In genomic region chr19:709196-709964, GRCh38 we compare ENCODE assay signal across 10 cellular contexts. TPM values are rescaled to one million over a fixed set of nuclear protein-coding genes. Genes with fewer than 3 reads are reported as not detected.
DNase-seq lines count a peak whose midpoint lies in the region; ATAC-seq and TF ChIP-seq lines count a peak whose summit lies in the region.
"Had no signal": no experiment of that assay in that cellular context is flagged by ENCODE, and none has a peak within 500 bp of the region (broad histone marks: within the 10 kb centered on the region; RNA-seq: fewer than 3 reads in every experiment).

No MANE protein-coding gene starts in this region.

- peak overlapping the region; percentile 55 for H3K4me3 ChIP-seq in SJCRH30
- H3K4me3 ChIP-seq: PC-9 had no signal

- DNase-seq in SJCRH30 (no peak), type B pancreatic cell (ENCODE audit: extremely low spot score, unreplicated experiment) (no peak), dermis blood vessel endothelial cell (no peak)
- no peak for DNase-seq in stimulated activated naive CD4-positive, alpha-beta T cell (lab: John Stamatoyannopoulos, UW)
- DNase-seq: PC-9 had no signal

- peak; percentile 12 for ATAC-seq in esophagus mucosa
- no peak for ATAC-seq in GM19023 (IDR thresholded peaks at IDR 0.05; ENCODE audit: unreplicated experiment)
- no peak for ATAC-seq in GM21381 (IDR thresholded peaks at IDR 0.05; ENCODE audit: unreplicated experiment)

- peaks cover 14% of the 10 kb centered on the region; the same call in 1 of the 2 replicates for H3K27me3 ChIP-seq in SJCRH30

- H3K4me3 Mint-ChIP-seq in nephron (peak overlapping the region; percentile 77 to 78 (median 77)), type B pancreatic cell (peak overlapping the region; percentile 73)

- H3K36me3 Mint-ChIP-seq in nephron (ENCODE audit: low read depth) (peaks cover 3% of the 10 kb centered on the region), type B pancreatic cell (no peaks in the 10 kb centered on the region)

- H3K27ac ChIP-seq in SJCRH30, result no peak overlapping the region
- H3K27ac ChIP-seq: PC-9 had no signal

- no peaks in the 10 kb centered on the region for H3K36me3 ChIP-seq in SJCRH30

- H3K27ac Mint-ChIP-seq in nephron (no peak overlapping the region), type B pancreatic cell (no peak overlapping the region)

- H3K9me3 ChIP-seq in SJCRH30 (replicated peaks), result no peaks in the 10 kb centered on the region

- TF ChIP-seq CTCF in nephron (IDR thresholded peaks at IDR 0.05; ENCODE audit: unreplicated experiment in 3 of 3) (no peak), type B pancreatic cell (conservative IDR thresholded peaks at IDR 0.05) (no peak)

- H3K27me3 Mint-ChIP-seq in nephron (ENCODE audit: low read depth) (peaks cover 4% of the 10 kb centered on the region), type B pancreatic cell (no peaks in the 10 kb centered on the region)

- H3K9me3 Mint-ChIP-seq in nephron, result no peaks in the 10 kb centered on the region
- H3K9me3 Mint-ChIP-seq in type B pancreatic cell, result no peaks in the 10 kb centered on the region

- peaks cover 11% of the 10 kb centered on the region for H3K4me1 Mint-ChIP-seq in nephron
- peaks cover 10% of the 10 kb centered on the region for H3K4me1 Mint-ChIP-seq in type B pancreatic cell (ENCODE audit: unreplicated experiment)

- no peaks in the 10 kb centered on the region for H3K4me1 ChIP-seq in SJCRH30

RNA-seq across cellular contexts. Expression of gene PALM, which starts 0.6 kb away (rescaled TPM):
- total RNA-seq in SJCRH30 (2014; rRNA removed; shearing (Covaris generic)), result 4.4 and 4.6 TPM in 2 replicates
- total RNA-seq in esophagus mucosa (2.0 TPM), type B pancreatic cell (ENCODE audit: low replicate concordance) (63.3 and 64.1 TPM in 2 replicates), dermis blood vessel endothelial cell (56.3 and 109 TPM in 2 replicates)
- total RNA-seq: HT-29 had no signal

RNA-seq across cellular contexts. Expression of gene PRSS57, which starts 14.1 kb away (rescaled TPM):
- total RNA-seq in SJCRH30 (2014; rRNA removed; shearing (Covaris generic)), result not detected in 2 replicates
- not detected for total RNA-seq in esophagus mucosa
- not detected in 2 replicates for total RNA-seq in type B pancreatic cell (ENCODE audit: low replicate concordance)
- not detected in 2 replicates for total RNA-seq in dermis blood vessel endothelial cell
- total RNA-seq: HT-29, PC-9 had no signal

RNA-seq across cellular contexts. Expression of gene FSTL3, which starts 33.2 kb away (rescaled TPM):
- total RNA-seq in SJCRH30 (2014; rRNA removed; shearing (Covaris generic)), result 6.5 and 8.0 TPM in 2 replicates
- 3.3 TPM for total RNA-seq in esophagus mucosa
- 9.3 and 11.0 TPM in 2 replicates for total RNA-seq in type B pancreatic cell (ENCODE audit: low replicate concordance)
- 7.1 and 8.8 TPM in 2 replicates for total RNA-seq in dermis blood vessel endothelial cell

RNA-seq across cellular contexts. Expression of gene MISP, which starts 41.5 kb away (rescaled TPM):
- total RNA-seq in SJCRH30 (2014; rRNA removed; shearing (Covaris generic)), result 0.18 and 0.41 TPM in 2 replicates
- total RNA-seq in esophagus mucosa (0.40 TPM), type B pancreatic cell (ENCODE audit: low replicate concordance) (9.4 and 20.8 TPM in 2 replicates), dermis blood vessel endothelial cell (0.05 TPM in 1 of 2 replicates, not detected in the other)

RNA-seq across cellular contexts. Expression of gene RNF126, which starts 46.4 kb away (rescaled TPM):
- 37.6 and 38.8 TPM in 2 replicates for total RNA-seq in SJCRH30 (2014; rRNA removed; shearing (Covaris generic))
- total RNA-seq in esophagus mucosa (53.0 TPM), type B pancreatic cell (ENCODE audit: low replicate concordance) (38.1 and 41.3 TPM in 2 replicates), dermis blood vessel endothelial cell (25.0 and 38.8 TPM in 2 replicates)

Comparison
In these comparisons a context has a peak if more than half of its experiments do, and no peak if none do; other contexts are left out.
1. RNA of gene PALM, which starts 0.6 kb away (total RNA-seq): 63.3 to 64.1 TPM in type B pancreatic cell and 56.3 to 109 TPM in dermis blood vessel endothelial cell; 4.4 to 4.6 TPM in SJCRH30 and 2.0 TPM in esophagus mucosa (single experiment); every median in the first group is over 10 times any median in the second.